8 cellular contexts compared by ENCODE assay signal in the genomic region with DNA sequence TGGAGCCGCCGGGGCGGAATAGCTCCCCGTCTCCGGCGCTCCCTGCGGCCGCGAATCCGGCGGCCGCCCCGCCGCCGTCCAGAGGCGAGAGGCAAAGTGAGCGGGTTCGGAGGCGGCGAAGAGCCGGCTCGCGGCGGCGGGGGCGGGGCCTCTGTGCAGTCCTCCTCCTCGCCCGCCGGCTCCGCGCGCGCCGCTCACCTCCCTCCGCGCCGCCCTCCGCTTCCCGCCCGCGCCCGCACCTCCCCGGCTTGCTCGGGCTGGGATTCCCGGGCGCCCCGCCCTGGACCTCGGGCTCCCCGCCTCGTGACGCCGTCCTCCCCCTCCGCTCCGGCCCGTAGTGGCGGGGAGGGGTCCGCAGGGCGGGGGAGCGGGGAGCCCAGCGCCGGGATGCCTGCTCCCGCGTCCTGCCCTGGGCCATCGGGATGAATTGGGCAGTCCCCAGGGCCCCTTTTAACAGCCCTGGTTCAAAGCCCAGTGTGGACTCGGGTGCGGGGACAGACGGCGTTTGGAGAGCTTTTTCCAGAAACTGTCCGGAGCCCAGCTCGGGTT. TPM values are rescaled to one million over a fixed set of nuclear protein-coding genes. Genes with fewer than 3 reads are reported as not detected.
DNase-seq lines count a peak whose midpoint lies in the region; ATAC-seq and TF ChIP-seq lines count a peak whose summit lies in the region.

A gene with protein sequence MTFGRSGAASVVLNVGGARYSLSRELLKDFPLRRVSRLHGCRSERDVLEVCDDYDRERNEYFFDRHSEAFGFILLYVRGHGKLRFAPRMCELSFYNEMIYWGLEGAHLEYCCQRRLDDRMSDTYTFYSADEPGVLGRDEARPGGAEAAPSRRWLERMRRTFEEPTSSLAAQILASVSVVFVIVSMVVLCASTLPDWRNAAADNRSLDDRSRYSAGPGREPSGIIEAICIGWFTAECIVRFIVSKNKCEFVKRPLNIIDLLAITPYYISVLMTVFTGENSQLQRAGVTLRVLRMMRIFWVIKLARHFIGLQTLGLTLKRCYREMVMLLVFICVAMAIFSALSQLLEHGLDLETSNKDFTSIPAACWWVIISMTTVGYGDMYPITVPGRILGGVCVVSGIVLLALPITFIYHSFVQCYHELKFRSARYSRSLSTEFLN (minus strand): TSS at position 98 of the 549 bp plus-strand sequence. CDS start 481 bp downstream, outside the sequence.

- H2AFZ ChIP-seq in parathyroid adenoma = peak within 1 kb of the TSS; percentile 81

- H3K27me3 ChIP-seq in HUES6 (ENCODE audit: control insufficient read depth, insufficient read depth, low read length) = peaks cover 42% of the 10 kb centered on the region
- H3K27me3 ChIP-seq in gastroesophageal sphincter = peaks cover 54% of the 10 kb centered on the region
- no peaks in the 10 kb centered on the region for H3K27me3 ChIP-seq in parathyroid adenoma (ENCODE audit: control insufficient read depth, insufficient read depth, low read length)
- H3K27me3 ChIP-seq in vagina = no peaks in the 10 kb centered on the region

- peak within 1 kb of the TSS; percentile 44; the same call in 1 of the 2 replicates for H3K27ac ChIP-seq in HUES6 (ENCODE audit: low read depth, low read length)
- peak within 1 kb of the TSS in 2 of 4 donors; percentile 15 to 30 for H3K27ac ChIP-seq in gastroesophageal sphincter
- H3K27ac ChIP-seq in parathyroid adenoma = no peak within 1 kb of the TSS
- H3K27ac ChIP-seq in vagina = peak within 1 kb of the TSS; percentile 73

- peak within 1 kb of the TSS; percentile 75 for H3K4me2 ChIP-seq in parathyroid adenoma (ENCODE audit: low read length)

- no peaks in the 10 kb centered on the region for H3K79me2 ChIP-seq in parathyroid adenoma

- TF ChIP-seq CTCF in AG10803 (conservative IDR thresholded peaks at IDR 0.05; ENCODE audit: low read length) (no peak), gastroesophageal sphincter (IDR thresholded peaks at IDR 0.05) (no peak), parathyroid adenoma (IDR thresholded peaks at IDR 0.05) (no peak), vagina (IDR thresholded peaks at IDR 0.05) (no peak)

- intact Hi-C loops in vagina (cut with DNase I) = loop anchor here (1.0 to 10.0 kb wide), 2 partner anchors 41 to 171 kb away; no protein-coding TSS in a partner anchor

- H3K4me3 ChIP-seq in AG10803 (ENCODE audit: low read length) (peak within 1 kb of the TSS; percentile 49), HUES6 (ENCODE audit: low read depth, low read length) (peak within 1 kb of the TSS; percentile 74), gastroesophageal sphincter (peak within 1 kb of the TSS; percentile 44 to 67), parathyroid adenoma (ENCODE audit: low read depth, low read length) (peak within 1 kb of the TSS; percentile 44), vagina (peak within 1 kb of the TSS; percentile 62 to 63)

- H3K9ac ChIP-seq in HUES6 (ENCODE audit: low read length) (peak within 1 kb of the TSS; percentile 71), parathyroid adenoma (no peak within 1 kb of the TSS)

- peak; percentile 45 for ATAC-seq in GM19328 (IDR thresholded peaks at IDR 0.05; ENCODE audit: unreplicated experiment)
- peak; percentile 90 for ATAC-seq in gastroesophageal sphincter

- TF ChIP-seq POLR2A in gastroesophageal sphincter (IDR thresholded peaks at IDR 0.05) (no peak), vagina (IDR thresholded peaks at IDR 0.05) (no peak)

- H3K9me3 ChIP-seq in HUES6 (ENCODE audit: control insufficient read depth, insufficient read depth, low read depth, low read length) = no peaks in the 10 kb centered on the region
- no peaks in the 10 kb centered on the region for H3K9me3 ChIP-seq in gastroesophageal sphincter
- no peaks in the 10 kb centered on the region for H3K9me3 ChIP-seq in parathyroid adenoma (ENCODE audit: control insufficient read depth, low read length)
- H3K9me3 ChIP-seq in vagina = no peaks in the 10 kb centered on the region

- H3K36me3 ChIP-seq in HUES6 (ENCODE audit: control insufficient read depth, insufficient read depth, low read length) (no peaks in the 10 kb centered on the region; the same call in 1 of the 2 replicates), gastroesophageal sphincter (no peaks in the 10 kb centered on the region), parathyroid adenoma (ENCODE audit: control insufficient read depth, insufficient read depth, low read length) (no peaks in the 10 kb centered on the region), vagina (no peaks in the 10 kb centered on the region)

- no peak for TF ChIP-seq EP300 in gastroesophageal sphincter (IDR thresholded peaks at IDR 0.05)

- 0% methylated on average over 5 of the region's 70 CpGs; no CpG with 5 or more reads in 1 of the 2 donors for WGBS in gastroesophageal sphincter (ENCODE audit: low coverage in 1 of 2), 2 donors

- DNase-seq in AG10803 (ENCODE audit: low read depth) (peak; percentile 7), RPMI7951 (ENCODE audit: low read depth) (peak; percentile 67), vagina (ENCODE audit: extremely low spot score in 2 of 2) (no peak)
- peak; percentile 87 for DNase-seq in activated effector memory CD4-positive, alpha-beta T cell treated with anti-CD3 and anti-CD28 coated beads, Interleukin-2, amount 50 U/mL, for 16 hours

- H3K4me1 ChIP-seq in HUES6 (ENCODE audit: control insufficient read depth, insufficient read depth, low read length) (peaks cover 11% of the 10 kb centered on the region), gastroesophageal sphincter (peaks cover 0 to 25% (median 0%) of the 10 kb centered on the region in 3 donors), parathyroid adenoma (peaks cover 5% of the 10 kb centered on the region), vagina (no peaks in the 10 kb centered on the region)

RNA-seq across cellular contexts. Expression of the gene that starts here (rescaled TPM):
- under 0.01 and 0.29 TPM in 2 replicates for total RNA-seq in RPMI7951 (2014; rRNA removed; shearing (Covaris generic))
- total RNA-seq in gastroesophageal sphincter = under 1 TPM in 1 of 4 donors, not detected in 3; 0.27 TPM
- 0.74 TPM for total RNA-seq in vagina

Comparison
In these comparisons a context has a peak if more than half of its experiments do, and no peak if none do; other contexts are left out.
1. Peak in DNase-seq in RPMI7951; RNA of the gene not detected or under 1 TPM.
2. Peak in ATAC-seq and H3K4me3 ChIP-seq in gastroesophageal sphincter; RNA of the gene not detected or under 1 TPM.
3. DNase-seq: peak in AG10803 (single experiment) and activated effector memory CD4-positive, alpha-beta T cell treated with anti-CD3 and anti-CD28 coated beads, Interleukin-2, amount 50 U/mL, for 16 hours (single experiment); none in vagina (0 of 2).
4. Peak in every context shown above with its lines, with median percentiles within 50 percentile points of each other: H3K4me3 ChIP-seq.